ENCODE assay signal across 22 cellular contexts in genomic region chr2:71637168-71637567, GRCh38.
"Had no signal": no experiment of that assay in that cellular context is flagged by ENCODE, and none has a peak within 500 bp of the region (broad histone marks: within the 10 kb centered on the region; RNA-seq: fewer than 3 reads in every experiment).

No MANE protein-coding gene starts in this region.

- DNase-seq: activated gamma-delta T cell treated with Interleukin-2 at 50 U/mL for 16 hours; activated T-cell treated with anti-CD3 and anti-CD28 coated beads, Interleukin-2, amount 50 U/mL, for 1 hour; central memory CD4-positive, alpha-beta T cell; dermis blood vessel endothelial cell; effector CD8-positive, alpha-beta T cell; erythroblast; foreskin fibroblast; glutamatergic neuron; immature natural killer cell; mesenchymal stem cell; retina; stimulated activated CD4-positive, alpha-beta T cell treated with anti-CD3 and anti-CD28 coated beads, Interleukin-12 subunit alpha, Interleukin-12 subunit beta, amount 100 ng/mL, for 4 hours; stimulated activated CD4-positive, alpha-beta T cell treated with anti-CD3 and anti-CD28 coated beads, Interleukin-4, amount 100 ng/mL, for 4 hours; T-cell; testis; trophoblast cell had no signal

- H3K27me3 Mint-ChIP-seq: brain, progenitor cell of endocrine pancreas had no signal

- H3K36me3 Mint-ChIP-seq: activated naive CD4-positive, alpha-beta T cell treated with anti-CD3 and anti-CD28 coated beads, Interleukin-2, amount 50 U/mL, for 72 hours; brain; immature natural killer cell; T-cell; WTC11 had no signal

- H3K4me2 ChIP-seq: hepatocyte had no signal

- H3K4me3 ChIP-seq: hepatocyte, SK-N-MC, testis had no signal

- H3K4me1 Mint-ChIP-seq: immature natural killer cell, T-cell, WTC11 had no signal

- H3K4me1 ChIP-seq: testis had no signal

- H3K27me3 ChIP-seq: hepatocyte, testis had no signal

- H3K79me2 ChIP-seq: hepatocyte had no signal

- H3K9me3 Mint-ChIP-seq: activated naive CD4-positive, alpha-beta T cell treated with anti-CD3 and anti-CD28 coated beads, Interleukin-2, amount 50 U/mL, for 72 hours; brain; immature natural killer cell; T-cell; WTC11 had no signal

- H3K9me3 ChIP-seq: testis had no signal

- H2AFZ ChIP-seq: hepatocyte had no signal

- ATAC-seq: activated naive CD4-positive, alpha-beta T cell treated with anti-CD3 and anti-CD28 coated beads, Interleukin-2, amount 50 U/mL, for 72 hours; T-cell; WTC11 had no signal

- H3K4me3 Mint-ChIP-seq: brain, immature natural killer cell, T-cell, WTC11 had no signal

- H3K27ac Mint-ChIP-seq: activated naive CD4-positive, alpha-beta T cell treated with anti-CD3 and anti-CD28 coated beads, Interleukin-2, amount 50 U/mL, for 72 hours; brain; immature natural killer cell; progenitor cell of endocrine pancreas; T-cell; WTC11 had no signal

- H3K27ac ChIP-seq: hepatocyte, SK-N-MC, testis had no signal
